In genomic region chr10:16436367-16436757, GRCh38 we compare ENCODE assay signal across 8 cellular contexts. TPM values are rescaled to one million over a fixed set of nuclear protein-coding genes. Genes with fewer than 3 reads are reported as not detected.
A peak's percentile ranks its signal among the peaks of the same experiment; 100 is the strongest.
DNase-seq lines count a peak whose midpoint lies in the region; ATAC-seq and TF ChIP-seq lines count a peak whose summit lies in the region.

No MANE protein-coding gene starts in this region.

- H4K91ac ChIP-seq in IMR-90 (ENCODE audit: insufficient read depth, low read depth, low read length), result no peak overlapping the region

- in situ Hi-C loops in IMR-90 (cut with MboI; ENCODE audit: low sequenced_read_pairs), result no loop called here

- no peak for DNase-seq in IMR-90
- peak; percentile 15 for DNase-seq in activated naive CD8-positive, alpha-beta T cell treated with anti-CD3 and anti-CD28 coated beads for 36 hours
- peak; percentile 14 for DNase-seq in iPS-NIHi7 (ENCODE audit: extremely low spot score)
- DNase-seq in stimulated activated naive CD8-positive, alpha-beta T cell treated with anti-CD3 and anti-CD28 coated beads, Interleukin-15, amount 100 ng/mL, for 72 hours, result no peak
- no peak for DNase-seq in AG08395 (ENCODE audit: low spot score)
- DNase-seq in 8988T, result no peak

- H2BK15ac ChIP-seq in IMR-90 (ENCODE audit: low read depth, low read length), result no peak overlapping the region

- H3K79me1 ChIP-seq in IMR-90 (ENCODE audit: low read depth in 1 of 2, low read length in 2 of 2), result no peaks in the 10 kb centered on the region

- H4K20me1 ChIP-seq in IMR-90 (ENCODE audit: insufficient read depth, low read length), result no peaks in the 10 kb centered on the region

- H3K9me1 ChIP-seq in IMR-90 (ENCODE audit: insufficient read depth, low read length), result no peaks in the 10 kb centered on the region

- BruUV-seq in IMR-90 (replicated peaks; lab: Mats Ljungman, UMichigan), result no TSS peak

- H3K9ac ChIP-seq in ES-I3 (ENCODE audit: low read depth, low read length) (peak overlapping the region; percentile 61), IMR-90 (ENCODE audit: low read depth, low read length) (no peak overlapping the region)

- no peak overlapping the region for H2BK5ac ChIP-seq in IMR-90 (ENCODE audit: low read depth, low read length, poor library complexity, severe bottlenecking)

- no peak for TF ChIP-seq RAD21 in IMR-90 (IDR thresholded peaks at IDR 0.05; ENCODE audit: low read length)

- H3K4ac ChIP-seq in IMR-90 (ENCODE audit: low read depth, low read length), result no peak overlapping the region

- peak; percentile 6 for ATAC-seq in GM21526 (IDR thresholded peaks at IDR 0.05; ENCODE audit: low FRiP score, unreplicated experiment)
- peak; percentile 7; the same call in 1 of the 2 replicates for ATAC-seq in IMR-90 (ENCODE audit: low read depth)
- peak; percentile 7 for ATAC-seq in stimulated activated naive CD8-positive, alpha-beta T cell treated with anti-CD3 and anti-CD28 coated beads, Interleukin-15, amount 100 ng/mL, for 72 hours

- peak overlapping the region; percentile 95 for H2AFZ ChIP-seq in IMR-90 (replicated peaks; ENCODE audit: low read length, poor library complexity)

- no peak overlapping the region for H3K56ac ChIP-seq in IMR-90 (ENCODE audit: extremely low read depth, insufficient read depth, low read length)

- WGBS in IMR-90 (ENCODE audit: extremely low coverage in 2 of 2, insufficient read length in 1 of 2), 2 experiments, result 0% methylated on average over 4 of the region's 9 CpGs; no CpG with 5 or more reads in 1 of the 2 experiments

- POLR2A ChIA-PET in IMR-90 (lab: Charles Lee; ENCODE audit: unreplicated experiment), result no interaction called here

- intact Hi-C loops in IMR-90 (cut with micrococcal nuclease), result no loop called here

- H4K5ac ChIP-seq in IMR-90 (ENCODE audit: low read depth, low read length), result no peak overlapping the region

- no peaks in the 10 kb centered on the region for H3K9me3 ChIP-seq in ES-I3 (ENCODE audit: control insufficient read depth, insufficient read depth, low read length)
- H3K9me3 ChIP-seq in IMR-90 (ENCODE audit: control insufficient read depth, insufficient read depth, low read length), result no peaks in the 10 kb centered on the region

- TF ChIP-seq POLR2A in IMR-90 (IDR thresholded peaks at IDR 0.05; ENCODE audit: low read depth, low read length), result no peak

- no peaks in the 10 kb centered on the region for H3K27me3 Mint-ChIP-seq in activated naive CD8-positive, alpha-beta T cell treated with anti-CD3 and anti-CD28 coated beads for 36 hours
- no peaks in the 10 kb centered on the region for H3K27me3 Mint-ChIP-seq in stimulated activated naive CD8-positive, alpha-beta T cell treated with anti-CD3 and anti-CD28 coated beads, Interleukin-15, amount 100 ng/mL, for 72 hours

- no peak overlapping the region for H3K27ac ChIP-seq in IMR-90 (ENCODE audit: insufficient read depth, low read length)

- H4K8ac ChIP-seq in IMR-90 (ENCODE audit: low read depth in 2 of 2, low read length in 2 of 2), result no peak overlapping the region

- peak overlapping the region; percentile 52 for H3K4me3 ChIP-seq in IMR-90 (ENCODE audit: insufficient read depth, low read depth, low read length)

- no peaks in the 10 kb centered on the region for H3K9me3 Mint-ChIP-seq in activated naive CD8-positive, alpha-beta T cell treated with anti-CD3 and anti-CD28 coated beads for 36 hours
- H3K9me3 Mint-ChIP-seq in stimulated activated naive CD8-positive, alpha-beta T cell treated with anti-CD3 and anti-CD28 coated beads, Interleukin-15, amount 100 ng/mL, for 72 hours, result no peaks in the 10 kb centered on the region

- peak overlapping the region; percentile 94 for H3K27ac Mint-ChIP-seq in activated naive CD8-positive, alpha-beta T cell treated with anti-CD3 and anti-CD28 coated beads for 36 hours
- H3K27ac Mint-ChIP-seq in stimulated activated naive CD8-positive, alpha-beta T cell treated with anti-CD3 and anti-CD28 coated beads, Interleukin-15, amount 100 ng/mL, for 72 hours, result peak overlapping the region in 1 of 2 donors; percentile 99

- H3K4me1 ChIP-seq in ES-I3 (ENCODE audit: insufficient read depth, low read length), result peaks cover 8% of the 10 kb centered on the region
- no peaks in the 10 kb centered on the region for H3K4me1 ChIP-seq in IMR-90 (ENCODE audit: control insufficient read depth, insufficient read depth, low read length)

- H2AK9ac ChIP-seq in IMR-90 (replicated peaks; ENCODE audit: low read depth, low read length, poor library complexity), result no peak overlapping the region

- CTCF ChIA-PET in IMR-90 (lab: Yijun Ruan, JAX), result no interaction called here

- dilution Hi-C loops in IMR-90 (cut with HindIII; ENCODE audit: low sequenced_read_pairs, unreplicated experiment), result no loop called here

- H2AK5ac ChIP-seq in IMR-90 (ENCODE audit: low read depth, low read length), result no peak overlapping the region

- no peak overlapping the region for H2BK120ac ChIP-seq in IMR-90 (ENCODE audit: low read depth, low read length)

- no peak overlapping the region for H3K23ac ChIP-seq in IMR-90 (ENCODE audit: low read depth, low read length)

- H3K27me3 ChIP-seq in IMR-90 (ENCODE audit: control insufficient read depth, insufficient read depth, low read length), result no peaks in the 10 kb centered on the region

- peaks cover 34% of the 10 kb centered on the region for H3K36me3 Mint-ChIP-seq in activated naive CD8-positive, alpha-beta T cell treated with anti-CD3 and anti-CD28 coated beads for 36 hours

- no peak overlapping the region for H3K18ac ChIP-seq in IMR-90 (ENCODE audit: low read depth, low read length)

- peak overlapping the region; percentile 93 for H3K4me3 Mint-ChIP-seq in activated naive CD8-positive, alpha-beta T cell treated with anti-CD3 and anti-CD28 coated beads for 36 hours
- H3K4me3 Mint-ChIP-seq in stimulated activated naive CD8-positive, alpha-beta T cell treated with anti-CD3 and anti-CD28 coated beads, Interleukin-15, amount 100 ng/mL, for 72 hours, result peak overlapping the region; percentile 90 to 91

- H3K4me1 Mint-ChIP-seq in activated naive CD8-positive, alpha-beta T cell treated with anti-CD3 and anti-CD28 coated beads for 36 hours, result peaks cover 40% of the 10 kb centered on the region
- H3K4me1 Mint-ChIP-seq in stimulated activated naive CD8-positive, alpha-beta T cell treated with anti-CD3 and anti-CD28 coated beads, Interleukin-15, amount 100 ng/mL, for 72 hours, result peaks cover 49% of the 10 kb centered on the region

- H2BK20ac ChIP-seq in IMR-90 (ENCODE audit: low read depth, low read length), result no peak overlapping the region

- no peak overlapping the region for H3K14ac ChIP-seq in IMR-90 (replicated peaks; ENCODE audit: low read depth, low read length)

- H3K36me3 ChIP-seq in ES-I3 (ENCODE audit: insufficient read depth, low read length) (no peaks in the 10 kb centered on the region), IMR-90 (ENCODE audit: control insufficient read depth, insufficient read depth, low read length) (no peaks in the 10 kb centered on the region)

- no peak for TF ChIP-seq CTCF in IMR-90 (conservative IDR thresholded peaks at IDR 0.05; ENCODE audit: low read depth, low read length)

- peak overlapping the region; percentile 81 for H3K4me2 ChIP-seq in IMR-90 (ENCODE audit: low read depth, low read length)

TF ChIP-seq in IMR-90, 13 proteins besides CTCF, POLR2A, EP300 and RAD21:
- TF ChIP-seq MAZ (IDR thresholded peaks at IDR 0.05; ENCODE audit: borderline replicate concordance, low read depth, low read length) (no peak), USF2 (IDR thresholded peaks at IDR 0.05; ENCODE audit: low read depth, low read length) (no peak), MXI1 (IDR thresholded peaks at IDR 0.05; ENCODE audit: borderline replicate concordance, low read depth, low read length) (no peak)

RNA-seq across cellular contexts. Expression of gene PTER, which starts 0.4 kb away (rescaled TPM):
- 5.0 and 6.9 TPM in 2 replicates for total RNA-seq in IMR-90 (2012; rRNA removed)
- 1.9 and 2.1 TPM in 2 replicates for polyA plus RNA-seq in IMR-90 (2012; rRNA removed)
- 0.51 and 0.84 TPM in 2 replicates for polyA plus RNA-seq in IMR-90 (2012; cell fraction: cytosol; rRNA removed)
- polyA plus RNA-seq in IMR-90 (2012; cell fraction: nucleus; rRNA removed; ENCODE audit: low replicate concordance), result 0.34 and 1.4 TPM in 2 replicates
- total RNA-seq in activated naive CD8-positive, alpha-beta T cell treated with anti-CD3 and anti-CD28 coated beads for 36 hours, result 10 to 100 TPM; 22.9 to 28.0 TPM

Comparison
In these comparisons a context has a peak if more than half of its experiments do, and no peak if none do; other contexts are left out.
1. DNase-seq: peak in activated naive CD8-positive, alpha-beta T cell treated with anti-CD3 and anti-CD28 coated beads for 36 hours (single experiment) and iPS-NIHi7 (single experiment); none in IMR-90 (single experiment), stimulated activated naive CD8-positive, alpha-beta T cell treated with anti-CD3 and anti-CD28 coated beads, Interleukin-15, amount 100 ng/mL, for 72 hours (0 of 2), AG08395 (single experiment) and 8988T (single experiment).
2. Peak in every context shown above with its lines, with median percentiles within 50 percentile points of each other: ATAC-seq.